In the genomic region with DNA sequence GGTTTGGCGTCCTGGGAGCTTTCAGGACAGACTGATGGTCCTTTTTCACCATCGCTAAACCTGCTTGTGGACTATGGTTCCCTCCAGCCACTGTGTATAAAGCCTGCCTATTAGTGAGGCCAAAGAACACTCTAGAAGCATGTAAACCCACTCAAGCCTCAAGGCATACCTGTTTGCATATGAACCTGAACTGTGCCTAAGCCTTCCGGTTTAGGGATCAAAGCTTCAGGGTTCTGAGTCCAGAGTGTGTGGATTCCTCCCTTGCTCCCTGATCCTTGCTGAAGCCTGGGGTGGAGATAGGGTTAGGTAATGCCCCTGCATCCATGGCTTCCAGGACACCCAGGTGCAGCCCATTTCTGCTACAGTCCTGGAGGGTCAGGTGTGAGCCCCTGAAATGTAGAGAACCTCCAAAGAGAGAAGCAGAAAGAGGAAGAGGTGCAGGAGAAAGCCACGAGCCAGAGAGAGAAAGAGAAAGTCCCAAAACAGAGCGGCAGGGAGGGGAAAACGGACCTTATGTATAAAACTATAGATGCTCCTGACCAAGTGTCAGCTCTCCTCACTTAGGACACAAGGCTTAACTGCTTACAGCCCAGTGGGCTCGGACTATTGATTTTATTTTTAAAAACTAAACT, we compare ENCODE assay signal across 1 cellular context.
TF ChIP-seq lines count a peak whose summit lies in the region.

No MANE protein-coding gene starts in this region.

TF ChIP-seq in HepG2, 621 proteins besides CTCF, POLR2A, EP300 and RAD21 (continued from another document):
- TF ChIP-seq, protein P1, sequence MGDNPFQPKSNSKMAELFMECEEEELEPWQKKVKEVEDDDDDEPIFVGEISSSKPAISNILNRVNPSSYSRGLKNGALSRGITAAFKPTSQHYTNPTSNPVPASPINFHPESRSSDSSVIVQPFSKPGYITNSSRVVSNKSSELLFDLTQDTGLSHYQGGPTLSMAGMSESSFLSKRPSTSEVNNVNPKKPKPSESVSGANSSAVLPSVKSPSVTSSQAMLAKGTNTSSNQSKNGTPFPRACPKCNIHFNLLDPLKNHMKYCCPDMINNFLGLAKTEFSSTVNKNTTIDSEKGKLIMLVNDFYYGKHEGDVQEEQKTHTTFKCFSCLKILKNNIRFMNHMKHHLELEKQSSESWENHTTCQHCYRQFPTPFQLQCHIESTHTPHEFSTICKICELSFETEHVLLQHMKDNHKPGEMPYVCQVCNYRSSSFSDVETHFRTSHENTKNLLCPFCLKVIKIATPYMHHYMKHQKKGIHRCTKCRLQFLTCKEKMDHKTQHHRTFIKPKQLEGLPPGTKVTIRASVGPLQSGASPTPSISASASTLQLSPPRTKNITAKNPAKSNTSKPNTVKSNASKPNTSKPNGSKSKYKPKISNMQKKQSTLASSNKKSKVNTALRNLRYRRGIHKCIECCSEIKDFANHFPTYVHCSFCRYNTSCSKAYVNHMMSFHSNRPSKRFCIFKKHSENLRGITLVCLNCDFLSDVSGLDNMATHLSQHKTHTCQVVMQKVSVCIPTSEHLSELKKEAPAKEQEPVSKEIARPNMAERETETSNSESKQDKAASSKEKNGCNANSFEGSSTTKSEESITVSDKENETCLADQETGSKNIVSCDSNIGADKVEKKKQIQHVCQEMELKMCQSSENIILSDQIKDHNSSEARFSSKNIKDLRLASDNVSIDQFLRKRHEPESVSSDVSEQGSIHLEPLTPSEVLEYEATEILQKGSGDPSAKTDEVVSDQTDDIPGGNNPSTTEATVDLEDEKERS (CRISPR knock-in tag; IDR thresholded peaks at IDR 0.05) = no peak
TF ChIP-seq in HepG2: peak in this region for 52.
